In the genomic region with DNA sequence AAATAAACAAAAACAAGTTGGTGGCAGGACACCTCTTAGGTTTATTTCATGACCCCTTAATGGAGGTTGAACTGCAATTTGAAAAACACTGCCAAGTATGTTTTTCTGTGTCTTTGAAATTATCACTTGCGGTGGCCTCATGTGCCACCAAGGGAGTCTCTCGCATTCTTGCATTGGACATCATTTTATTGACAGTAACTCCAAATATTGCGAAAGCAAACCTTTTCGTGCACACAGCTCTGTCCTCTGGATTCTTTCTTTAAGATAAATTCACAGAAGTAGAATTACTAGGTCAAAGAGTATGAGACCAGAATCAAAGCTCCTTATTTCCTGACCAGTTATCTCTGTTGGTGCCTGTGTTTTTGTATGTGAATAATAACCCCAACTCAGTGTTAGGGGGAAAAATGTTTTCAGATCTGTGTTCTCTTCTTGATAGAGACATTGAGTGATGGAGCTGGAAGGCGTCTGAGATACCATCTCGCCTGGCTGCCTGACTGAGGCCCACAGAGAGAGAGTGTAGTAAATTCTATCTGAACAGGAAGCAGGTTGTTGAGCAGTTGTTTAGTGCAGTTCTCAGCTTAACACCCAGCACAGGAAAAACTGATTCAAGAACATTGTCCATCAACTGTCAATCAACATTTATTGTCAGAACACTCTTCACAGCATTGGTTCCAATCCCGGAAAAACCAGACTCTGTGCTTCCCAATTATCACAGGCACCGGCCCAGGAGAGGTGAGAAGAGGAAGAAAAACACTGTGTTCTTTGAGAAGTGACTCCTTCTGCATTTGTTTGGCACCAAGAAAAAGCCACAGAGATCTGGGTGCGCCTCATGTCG, we compare ENCODE assay signal across 11 cellular contexts. TPM values are rescaled to one million over a fixed set of nuclear protein-coding genes. Genes with fewer than 3 reads are reported as not detected.
DNase-seq lines count a peak whose midpoint lies in the region; ATAC-seq and TF ChIP-seq lines count a peak whose summit lies in the region.
"Had no signal": no experiment of that assay in that cellular context is flagged by ENCODE, and none has a peak within 500 bp of the region (broad histone marks: within the 10 kb centered on the region; RNA-seq: fewer than 3 reads in every experiment).

No MANE protein-coding gene starts in this region.

- H4K12ac ChIP-seq in trophoblast cell (ENCODE audit: low read depth, low read length), result no peak overlapping the region

- no peak overlapping the region for H3K9ac ChIP-seq in trophoblast cell (ENCODE audit: low read length)

- no peak overlapping the region for H2BK5ac ChIP-seq in trophoblast cell (ENCODE audit: low read depth, low read length, poor library complexity)

- H3K79me1 ChIP-seq in trophoblast cell (ENCODE audit: low read length), result no peaks in the 10 kb centered on the region

- no peak overlapping the region for H3K23ac ChIP-seq in trophoblast cell (ENCODE audit: low read length)

- intact Hi-C loops in CD14-positive monocyte (cut with micrococcal nuclease), result loop anchor here in 1 of 2 donors (5.0 kb wide), 1 partner anchor 70 kb away; the partner anchor contains the start of gene CMTR1

- no CpG with 5 or more reads among the region's 10 CpGs for WGBS in trophoblast cell (ENCODE audit: extremely low coverage, insufficient coverage, insufficient read length)

- no peak overlapping the region for H3K14ac ChIP-seq in trophoblast cell (ENCODE audit: low read length)

- H3K4me3 Mint-ChIP-seq in CD14-positive monocyte (peak overlapping the region in 1 of 2 donors; percentile 67), memory B cell (peak overlapping the region; percentile 53)
- H3K4me3 Mint-ChIP-seq in activated T-cell treated with anti-CD3 and anti-CD28 coated beads, Interleukin-2, amount 50 U/mL, for 24 hours, result peak overlapping the region; percentile 46

- H3K4me3 ChIP-seq in trophoblast cell (ENCODE audit: low read depth, low read length), result no peak overlapping the region

- ATAC-seq in memory B cell (ENCODE audit: low read depth) (no peak), HG03175 (IDR thresholded peaks at IDR 0.05; ENCODE audit: unreplicated experiment) (no peak), GM21447 (IDR thresholded peaks at IDR 0.05; ENCODE audit: unreplicated experiment) (no peak)

- H3K27me3 Mint-ChIP-seq in CD14-positive monocyte (ENCODE audit: low read depth in 3 of 3), result peaks cover 5 to 16% (median 6%) of the 10 kb centered on the region in 3 donors
- H3K27me3 Mint-ChIP-seq in activated T-cell treated with anti-CD3 and anti-CD28 coated beads, Interleukin-2, amount 50 U/mL, for 24 hours, result no peaks in the 10 kb centered on the region
- no peaks in the 10 kb centered on the region for H3K27me3 Mint-ChIP-seq in memory B cell

- H3K18ac ChIP-seq in trophoblast cell (ENCODE audit: low read length), result no peak overlapping the region

- H4K8ac ChIP-seq in trophoblast cell (ENCODE audit: low read depth, low read length), result no peak overlapping the region

- no peak overlapping the region for H3K27ac ChIP-seq in trophoblast cell (ENCODE audit: low read depth, low read length)

- no peaks in the 10 kb centered on the region for H3K9me3 Mint-ChIP-seq in CD14-positive monocyte
- peaks cover 3% of the 10 kb centered on the region for H3K9me3 Mint-ChIP-seq in activated T-cell treated with anti-CD3 and anti-CD28 coated beads, Interleukin-2, amount 50 U/mL, for 24 hours
- H3K9me3 Mint-ChIP-seq in memory B cell, result no peaks in the 10 kb centered on the region

- no peak overlapping the region for H3K4ac ChIP-seq in trophoblast cell (ENCODE audit: low read depth, low read length)

- H3K4me1 Mint-ChIP-seq in CD14-positive monocyte, result peaks cover 40% of the 10 kb centered on the region
- H3K4me1 Mint-ChIP-seq in activated T-cell treated with anti-CD3 and anti-CD28 coated beads, Interleukin-2, amount 50 U/mL, for 24 hours (ENCODE audit: low read depth), result peaks cover 94% of the 10 kb centered on the region
- peaks cover 53% of the 10 kb centered on the region for H3K4me1 Mint-ChIP-seq in memory B cell

- H3K27me3 ChIP-seq in trophoblast cell (ENCODE audit: insufficient read depth, low read length), result no peaks in the 10 kb centered on the region

- H3K9me3 ChIP-seq in trophoblast cell (ENCODE audit: insufficient read depth, low read depth, low read length), result no peaks in the 10 kb centered on the region

- no peak overlapping the region for H3K4me2 ChIP-seq in trophoblast cell (ENCODE audit: low read length)

- no peak overlapping the region for H4K91ac ChIP-seq in trophoblast cell (ENCODE audit: low read depth, low read length)

- no peak overlapping the region for H2AFZ ChIP-seq in trophoblast cell (ENCODE audit: insufficient read depth, low read length, poor library complexity)

- CTCF ChIA-PET in HEK293T (lab: Yijun Ruan, JAX), result no interaction called here

- no peaks in the 10 kb centered on the region for H3K36me3 ChIP-seq in trophoblast cell (ENCODE audit: control insufficient read depth in 1 of 2, insufficient read depth in 2 of 2, low read length in 2 of 2)

- POLR2A ChIA-PET in HEK293T (lab: Yijun Ruan, JAX), result no interaction called here

- no peak for DNase-seq in CD14-positive monocyte (ENCODE audit: low spot score)
- DNase-seq in HEK293T (ENCODE audit: extremely low spot score), result no peak
- DNase-seq in activated T-cell treated with anti-CD3 and anti-CD28 coated beads, Interleukin-2, amount 50 U/mL, for 24 hours, result no peak
- DNase-seq in memory B cell (ENCODE audit: low spot score in 2 of 2), result peak; percentile 29 to 49
- DNase-seq in NCI-H1436 treated with DMSO at 0.1 percent for 48 hours (lab: John Stamatoyannopoulos, UW), result no peak
- DNase-seq in trophoblast cell, result no peak
- DNase-seq: activated CD8-positive, alpha-beta memory T cell treated with anti-CD3 and anti-CD28 coated beads, Interleukin-2, amount 50 U/mL, for 4 hours; NCI-H1105 treated with DMSO at 0.1 percent for 48 hours; NCI-H526 treated with DMSO at 0.1 percent for 48 hours had no signal

- H3K36me3 Mint-ChIP-seq in CD14-positive monocyte (no peaks in the 10 kb centered on the region), memory B cell (peaks cover 2% of the 10 kb centered on the region)
- peaks cover 11% of the 10 kb centered on the region for H3K36me3 Mint-ChIP-seq in activated T-cell treated with anti-CD3 and anti-CD28 coated beads, Interleukin-2, amount 50 U/mL, for 24 hours (ENCODE audit: low read depth)

- no peak overlapping the region for H2AK5ac ChIP-seq in trophoblast cell (ENCODE audit: low read length)

- H2BK12ac ChIP-seq in trophoblast cell (ENCODE audit: low read length), result no peak overlapping the region

- H2BK120ac ChIP-seq in trophoblast cell (ENCODE audit: insufficient read depth, low read length, poor library complexity), result no peak overlapping the region

- no peak for TF ChIP-seq CTCF in CD14-positive monocyte (IDR thresholded peaks at IDR 0.05)

- H3K79me2 ChIP-seq in trophoblast cell (ENCODE audit: control insufficient read depth, insufficient read depth, low read length, poor library complexity), result peaks cover 4% of the 10 kb centered on the region

- peaks cover 3% of the 10 kb centered on the region in 2 experiments for H3K4me1 ChIP-seq in trophoblast cell (ENCODE audit: control insufficient read depth in 1 of 2, insufficient read depth in 2 of 2, low read length in 2 of 2)

- H3K27ac Mint-ChIP-seq in CD14-positive monocyte (peak overlapping the region in 4 of 7 donors; percentile 24 to 85 (median 60)), memory B cell (peak overlapping the region; percentile 99)
- peak overlapping the region; percentile 92 for H3K27ac Mint-ChIP-seq in activated T-cell treated with anti-CD3 and anti-CD28 coated beads, Interleukin-2, amount 50 U/mL, for 24 hours

TF ChIP-seq in HEK293T, 16 proteins besides CTCF, POLR2A, EP300 and RAD21:
- 0 out of 2 replicates have a peak, but pooled peaks have one; percentile 13 for TF ChIP-seq PKNOX1 (IDR thresholded peaks at IDR 0.05)
- no peak for TF ChIP-seq SP1 (IDR thresholded peaks at IDR 0.05)
- no peak for TF ChIP-seq FOXK2 (IDR thresholded peaks at IDR 0.05)
- no peak for TF ChIP-seq ZNF384 (IDR thresholded peaks at IDR 0.05)

RNA-seq across cellular contexts. Expression of gene CCDC167, which starts 2.2 kb away (rescaled TPM):
- 10 to 100 TPM; 20.7 to 22.9 TPM for polyA plus RNA-seq in CD14-positive monocyte
- 81.3 and 88.4 TPM in 2 replicates for polyA plus RNA-seq in trophoblast cell (2013)

Comparison
In these comparisons a context has a peak if more than half of its experiments do, and no peak if none do; other contexts are left out.
1. DNase-seq: peak in memory B cell (2 of 2); none in CD14-positive monocyte (single experiment), HEK293T (single experiment), activated T-cell treated with anti-CD3 and anti-CD28 coated beads, Interleukin-2, amount 50 U/mL, for 24 hours (single experiment), NCI-H1436 treated with DMSO at 0.1 percent for 48 hours (single experiment) and trophoblast cell (0 of 2).
2. Peak in every context shown above with its lines, with median percentiles within 50 percentile points of each other: H3K27ac Mint-ChIP-seq.